In the genomic region with DNA sequence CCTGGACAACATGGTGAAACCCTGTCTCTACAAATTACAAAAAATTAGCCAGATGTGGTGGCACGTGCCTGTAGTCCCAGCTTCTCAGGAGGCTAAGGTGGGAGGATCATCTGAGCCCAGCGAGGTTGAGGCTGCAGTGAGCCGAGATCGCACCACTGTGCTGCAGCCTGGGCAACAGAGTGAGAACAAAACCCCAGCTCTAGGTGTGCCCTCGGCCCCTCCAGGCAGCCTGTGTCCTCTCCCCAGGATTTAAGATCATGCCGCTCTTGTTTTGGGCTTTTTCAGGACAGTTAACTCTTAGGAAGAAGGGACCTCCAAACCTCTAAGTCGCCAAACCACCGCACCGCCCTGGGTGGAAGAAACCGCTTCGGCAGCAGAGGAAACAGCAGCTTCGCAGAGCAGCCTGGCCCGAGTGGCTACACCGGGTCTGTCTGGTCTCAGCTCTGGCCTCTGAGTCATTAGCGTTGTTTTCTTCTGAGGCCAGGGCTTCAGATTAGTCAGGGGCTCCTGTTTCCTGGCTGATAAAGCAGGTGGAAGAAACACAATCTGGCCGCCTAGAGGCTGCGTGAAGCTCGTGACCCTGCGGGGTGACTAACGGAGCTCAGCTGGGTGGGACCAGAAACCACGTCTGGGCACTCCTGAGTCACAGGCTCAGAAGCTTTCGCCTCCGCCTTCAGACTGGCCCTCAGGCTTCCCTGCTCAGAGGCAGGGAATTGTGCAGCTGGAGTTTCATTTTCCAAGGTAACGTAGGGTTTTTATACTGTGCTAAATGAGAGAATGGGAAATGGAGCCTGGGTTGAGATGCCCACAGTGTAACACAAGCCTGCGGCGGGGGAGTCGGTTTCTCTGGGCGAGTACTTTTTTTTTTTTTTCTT, we compare ENCODE assay signal across 1 cellular context.
TF ChIP-seq lines count a peak whose summit lies in the region.

No MANE protein-coding gene starts in this region.

TF ChIP-seq in HepG2, 621 proteins besides CTCF, POLR2A, EP300 and RAD21 (continues in another document):
- TF ChIP-seq ARHGAP35 (CRISPR knock-in tag; IDR thresholded peaks at IDR 0.05; ENCODE audit: borderline replicate concordance) = no peak
- no peak for TF ChIP-seq ZNF136 (CRISPR knock-in tag; IDR thresholded peaks at IDR 0.05; ENCODE audit: low read depth)
- no peak for TF ChIP-seq HNRNPK (IDR thresholded peaks at IDR 0.05; ENCODE audit: low read depth, low read length, poor library complexity, severe bottlenecking)
- no peak for TF ChIP-seq HOXA7 (CRISPR knock-in tag; IDR thresholded peaks at IDR 0.05)
- TF ChIP-seq, protein P1, sequence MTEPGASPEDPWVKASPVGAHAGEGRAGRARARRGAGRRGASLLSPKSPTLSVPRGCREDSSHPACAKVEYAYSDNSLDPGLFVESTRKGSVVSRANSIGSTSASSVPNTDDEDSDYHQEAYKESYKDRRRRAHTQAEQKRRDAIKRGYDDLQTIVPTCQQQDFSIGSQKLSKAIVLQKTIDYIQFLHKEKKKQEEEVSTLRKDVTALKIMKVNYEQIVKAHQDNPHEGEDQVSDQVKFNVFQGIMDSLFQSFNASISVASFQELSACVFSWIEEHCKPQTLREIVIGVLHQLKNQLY (CRISPR knock-in tag; IDR thresholded peaks at IDR 0.05) = no peak
- TF ChIP-seq, protein P2, sequence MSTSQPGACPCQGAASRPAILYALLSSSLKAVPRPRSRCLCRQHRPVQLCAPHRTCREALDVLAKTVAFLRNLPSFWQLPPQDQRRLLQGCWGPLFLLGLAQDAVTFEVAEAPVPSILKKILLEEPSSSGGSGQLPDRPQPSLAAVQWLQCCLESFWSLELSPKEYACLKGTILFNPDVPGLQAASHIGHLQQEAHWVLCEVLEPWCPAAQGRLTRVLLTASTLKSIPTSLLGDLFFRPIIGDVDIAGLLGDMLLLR (CRISPR knock-in tag; IDR thresholded peaks at IDR 0.05) = no peak
- no peak for TF ChIP-seq ZNF775 (CRISPR knock-in tag; IDR thresholded peaks at IDR 0.05; ENCODE audit: borderline replicate concordance)
- TF ChIP-seq CENPT (CRISPR knock-in tag; IDR thresholded peaks at IDR 0.05; ENCODE audit: low read depth) = no peak
- TF ChIP-seq, protein P3, sequence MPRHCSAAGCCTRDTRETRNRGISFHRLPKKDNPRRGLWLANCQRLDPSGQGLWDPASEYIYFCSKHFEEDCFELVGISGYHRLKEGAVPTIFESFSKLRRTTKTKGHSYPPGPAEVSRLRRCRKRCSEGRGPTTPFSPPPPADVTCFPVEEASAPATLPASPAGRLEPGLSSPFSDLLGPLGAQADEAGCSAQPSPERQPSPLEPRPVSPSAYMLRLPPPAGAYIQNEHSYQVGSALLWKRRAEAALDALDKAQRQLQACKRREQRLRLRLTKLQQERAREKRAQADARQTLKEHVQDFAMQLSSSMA (CRISPR knock-in tag; IDR thresholded peaks at IDR 0.05) = no peak
- TF ChIP-seq, protein P4, sequence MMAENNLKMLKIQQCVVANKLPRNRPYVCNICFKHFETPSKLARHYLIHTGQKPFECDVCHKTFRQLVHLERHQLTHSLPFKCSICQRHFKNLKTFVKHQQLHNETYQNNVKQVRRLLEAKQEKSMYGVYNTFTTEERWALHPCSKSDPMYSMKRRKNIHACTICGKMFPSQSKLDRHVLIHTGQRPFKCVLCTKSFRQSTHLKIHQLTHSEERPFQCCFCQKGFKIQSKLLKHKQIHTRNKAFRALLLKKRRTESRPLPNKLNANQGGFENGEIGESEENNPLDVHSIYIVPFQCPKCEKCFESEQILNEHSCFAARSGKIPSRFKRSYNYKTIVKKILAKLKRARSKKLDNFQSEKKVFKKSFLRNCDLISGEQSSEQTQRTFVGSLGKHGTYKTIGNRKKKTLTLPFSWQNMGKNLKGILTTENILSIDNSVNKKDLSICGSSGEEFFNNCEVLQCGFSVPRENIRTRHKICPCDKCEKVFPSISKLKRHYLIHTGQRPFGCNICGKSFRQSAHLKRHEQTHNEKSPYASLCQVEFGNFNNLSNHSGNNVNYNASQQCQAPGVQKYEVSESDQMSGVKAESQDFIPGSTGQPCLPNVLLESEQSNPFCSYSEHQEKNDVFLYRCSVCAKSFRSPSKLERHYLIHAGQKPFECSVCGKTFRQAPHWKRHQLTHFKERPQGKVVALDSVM (CRISPR knock-in tag; IDR thresholded peaks at IDR 0.05) = peak; percentile 15; the same call in 1 of the 2 replicates
- no peak for TF ChIP-seq ZNF121 (CRISPR knock-in tag; IDR thresholded peaks at IDR 0.05)
- TF ChIP-seq DNMT3B (CRISPR knock-in tag; conservative IDR thresholded peaks at IDR 0.05) = no peak
- TF ChIP-seq, protein P5, sequence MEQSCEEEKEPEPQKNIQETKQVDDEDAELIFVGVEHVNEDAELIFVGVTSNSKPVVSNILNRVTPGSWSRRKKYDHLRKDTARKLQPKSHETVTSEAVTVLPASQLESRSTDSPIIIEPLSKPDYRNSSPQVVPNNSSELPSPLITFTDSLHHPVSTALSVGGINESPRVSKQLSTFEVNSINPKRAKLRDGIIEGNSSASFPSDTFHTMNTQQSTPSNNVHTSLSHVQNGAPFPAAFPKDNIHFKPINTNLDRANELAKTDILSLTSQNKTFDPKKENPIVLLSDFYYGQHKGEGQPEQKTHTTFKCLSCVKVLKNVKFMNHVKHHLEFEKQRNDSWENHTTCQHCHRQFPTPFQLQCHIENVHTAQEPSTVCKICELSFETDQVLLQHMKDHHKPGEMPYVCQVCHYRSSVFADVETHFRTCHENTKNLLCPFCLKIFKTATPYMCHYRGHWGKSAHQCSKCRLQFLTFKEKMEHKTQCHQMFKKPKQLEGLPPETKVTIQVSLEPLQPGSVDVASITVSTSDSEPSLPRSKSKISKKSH (CRISPR knock-in tag; IDR thresholded peaks at IDR 0.05; ENCODE audit: borderline replicate concordance) = no peak
- no peak for TF ChIP-seq ZNF616 (CRISPR knock-in tag; IDR thresholded peaks at IDR 0.05; ENCODE audit: low read depth)
- no peak for TF ChIP-seq ZNF552 (CRISPR knock-in tag; IDR thresholded peaks at IDR 0.05; ENCODE audit: borderline replicate concordance)
- no peak for TF ChIP-seq NFIC (IDR thresholded peaks at IDR 0.05; ENCODE audit: low read length)
- no peak for TF ChIP-seq ZNF383 (CRISPR knock-in tag; IDR thresholded peaks at IDR 0.05; ENCODE audit: borderline replicate concordance)
- TF ChIP-seq, protein P6, sequence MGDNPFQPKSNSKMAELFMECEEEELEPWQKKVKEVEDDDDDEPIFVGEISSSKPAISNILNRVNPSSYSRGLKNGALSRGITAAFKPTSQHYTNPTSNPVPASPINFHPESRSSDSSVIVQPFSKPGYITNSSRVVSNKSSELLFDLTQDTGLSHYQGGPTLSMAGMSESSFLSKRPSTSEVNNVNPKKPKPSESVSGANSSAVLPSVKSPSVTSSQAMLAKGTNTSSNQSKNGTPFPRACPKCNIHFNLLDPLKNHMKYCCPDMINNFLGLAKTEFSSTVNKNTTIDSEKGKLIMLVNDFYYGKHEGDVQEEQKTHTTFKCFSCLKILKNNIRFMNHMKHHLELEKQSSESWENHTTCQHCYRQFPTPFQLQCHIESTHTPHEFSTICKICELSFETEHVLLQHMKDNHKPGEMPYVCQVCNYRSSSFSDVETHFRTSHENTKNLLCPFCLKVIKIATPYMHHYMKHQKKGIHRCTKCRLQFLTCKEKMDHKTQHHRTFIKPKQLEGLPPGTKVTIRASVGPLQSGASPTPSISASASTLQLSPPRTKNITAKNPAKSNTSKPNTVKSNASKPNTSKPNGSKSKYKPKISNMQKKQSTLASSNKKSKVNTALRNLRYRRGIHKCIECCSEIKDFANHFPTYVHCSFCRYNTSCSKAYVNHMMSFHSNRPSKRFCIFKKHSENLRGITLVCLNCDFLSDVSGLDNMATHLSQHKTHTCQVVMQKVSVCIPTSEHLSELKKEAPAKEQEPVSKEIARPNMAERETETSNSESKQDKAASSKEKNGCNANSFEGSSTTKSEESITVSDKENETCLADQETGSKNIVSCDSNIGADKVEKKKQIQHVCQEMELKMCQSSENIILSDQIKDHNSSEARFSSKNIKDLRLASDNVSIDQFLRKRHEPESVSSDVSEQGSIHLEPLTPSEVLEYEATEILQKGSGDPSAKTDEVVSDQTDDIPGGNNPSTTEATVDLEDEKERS (CRISPR knock-in tag; IDR thresholded peaks at IDR 0.05) = no peak
- TF ChIP-seq, protein P7, sequence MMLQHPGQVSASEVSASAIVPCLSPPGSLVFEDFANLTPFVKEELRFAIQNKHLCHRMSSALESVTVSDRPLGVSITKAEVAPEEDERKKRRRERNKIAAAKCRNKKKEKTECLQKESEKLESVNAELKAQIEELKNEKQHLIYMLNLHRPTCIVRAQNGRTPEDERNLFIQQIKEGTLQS (CRISPR knock-in tag; IDR thresholded peaks at IDR 0.05) = no peak
- TF ChIP-seq, protein P8, sequence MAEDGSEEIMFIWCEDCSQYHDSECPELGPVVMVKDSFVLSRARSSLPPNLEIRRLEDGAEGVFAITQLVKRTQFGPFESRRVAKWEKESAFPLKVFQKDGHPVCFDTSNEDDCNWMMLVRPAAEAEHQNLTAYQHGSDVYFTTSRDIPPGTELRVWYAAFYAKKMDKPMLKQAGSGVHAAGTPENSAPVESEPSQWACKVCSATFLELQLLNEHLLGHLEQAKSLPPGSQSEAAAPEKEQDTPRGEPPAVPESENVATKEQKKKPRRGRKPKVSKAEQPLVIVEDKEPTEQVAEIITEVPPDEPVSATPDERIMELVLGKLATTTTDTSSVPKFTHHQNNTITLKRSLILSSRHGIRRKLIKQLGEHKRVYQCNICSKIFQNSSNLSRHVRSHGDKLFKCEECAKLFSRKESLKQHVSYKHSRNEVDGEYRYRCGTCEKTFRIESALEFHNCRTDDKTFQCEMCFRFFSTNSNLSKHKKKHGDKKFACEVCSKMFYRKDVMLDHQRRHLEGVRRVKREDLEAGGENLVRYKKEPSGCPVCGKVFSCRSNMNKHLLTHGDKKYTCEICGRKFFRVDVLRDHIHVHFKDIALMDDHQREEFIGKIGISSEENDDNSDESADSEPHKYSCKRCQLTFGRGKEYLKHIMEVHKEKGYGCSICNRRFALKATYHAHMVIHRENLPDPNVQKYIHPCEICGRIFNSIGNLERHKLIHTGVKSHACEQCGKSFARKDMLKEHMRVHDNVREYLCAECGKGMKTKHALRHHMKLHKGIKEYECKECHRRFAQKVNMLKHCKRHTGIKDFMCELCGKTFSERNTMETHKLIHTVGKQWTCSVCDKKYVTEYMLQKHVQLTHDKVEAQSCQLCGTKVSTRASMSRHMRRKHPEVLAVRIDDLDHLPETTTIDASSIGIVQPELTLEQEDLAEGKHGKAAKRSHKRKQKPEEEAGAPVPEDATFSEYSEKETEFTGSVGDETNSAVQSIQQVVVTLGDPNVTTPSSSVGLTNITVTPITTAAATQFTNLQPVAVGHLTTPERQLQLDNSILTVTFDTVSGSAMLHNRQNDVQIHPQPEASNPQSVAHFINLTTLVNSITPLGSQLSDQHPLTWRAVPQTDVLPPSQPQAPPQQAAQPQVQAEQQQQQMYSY (CRISPR knock-in tag; IDR thresholded peaks at IDR 0.05) = no peak
- TF ChIP-seq, protein P9, sequence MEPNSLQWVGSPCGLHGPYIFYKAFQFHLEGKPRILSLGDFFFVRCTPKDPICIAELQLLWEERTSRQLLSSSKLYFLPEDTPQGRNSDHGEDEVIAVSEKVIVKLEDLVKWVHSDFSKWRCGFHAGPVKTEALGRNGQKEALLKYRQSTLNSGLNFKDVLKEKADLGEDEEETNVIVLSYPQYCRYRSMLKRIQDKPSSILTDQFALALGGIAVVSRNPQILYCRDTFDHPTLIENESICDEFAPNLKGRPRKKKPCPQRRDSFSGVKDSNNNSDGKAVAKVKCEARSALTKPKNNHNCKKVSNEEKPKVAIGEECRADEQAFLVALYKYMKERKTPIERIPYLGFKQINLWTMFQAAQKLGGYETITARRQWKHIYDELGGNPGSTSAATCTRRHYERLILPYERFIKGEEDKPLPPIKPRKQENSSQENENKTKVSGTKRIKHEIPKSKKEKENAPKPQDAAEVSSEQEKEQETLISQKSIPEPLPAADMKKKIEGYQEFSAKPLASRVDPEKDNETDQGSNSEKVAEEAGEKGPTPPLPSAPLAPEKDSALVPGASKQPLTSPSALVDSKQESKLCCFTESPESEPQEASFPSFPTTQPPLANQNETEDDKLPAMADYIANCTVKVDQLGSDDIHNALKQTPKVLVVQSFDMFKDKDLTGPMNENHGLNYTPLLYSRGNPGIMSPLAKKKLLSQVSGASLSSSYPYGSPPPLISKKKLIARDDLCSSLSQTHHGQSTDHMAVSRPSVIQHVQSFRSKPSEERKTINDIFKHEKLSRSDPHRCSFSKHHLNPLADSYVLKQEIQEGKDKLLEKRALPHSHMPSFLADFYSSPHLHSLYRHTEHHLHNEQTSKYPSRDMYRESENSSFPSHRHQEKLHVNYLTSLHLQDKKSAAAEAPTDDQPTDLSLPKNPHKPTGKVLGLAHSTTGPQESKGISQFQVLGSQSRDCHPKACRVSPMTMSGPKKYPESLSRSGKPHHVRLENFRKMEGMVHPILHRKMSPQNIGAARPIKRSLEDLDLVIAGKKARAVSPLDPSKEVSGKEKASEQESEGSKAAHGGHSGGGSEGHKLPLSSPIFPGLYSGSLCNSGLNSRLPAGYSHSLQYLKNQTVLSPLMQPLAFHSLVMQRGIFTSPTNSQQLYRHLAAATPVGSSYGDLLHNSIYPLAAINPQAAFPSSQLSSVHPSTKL (CRISPR knock-in tag; IDR thresholded peaks at IDR 0.05) = 0 out of 2 replicates have a peak, but pooled peaks have one; percentile 13
- TF ChIP-seq ZNF549 (CRISPR knock-in tag; IDR thresholded peaks at IDR 0.05) = no peak
- no peak for TF ChIP-seq KAT2B (IDR thresholded peaks at IDR 0.05; ENCODE audit: borderline replicate concordance, low read depth, low read length)
- no peak for TF ChIP-seq CBFB (CRISPR knock-in tag; IDR thresholded peaks at IDR 0.05)
- TF ChIP-seq, protein P10, sequence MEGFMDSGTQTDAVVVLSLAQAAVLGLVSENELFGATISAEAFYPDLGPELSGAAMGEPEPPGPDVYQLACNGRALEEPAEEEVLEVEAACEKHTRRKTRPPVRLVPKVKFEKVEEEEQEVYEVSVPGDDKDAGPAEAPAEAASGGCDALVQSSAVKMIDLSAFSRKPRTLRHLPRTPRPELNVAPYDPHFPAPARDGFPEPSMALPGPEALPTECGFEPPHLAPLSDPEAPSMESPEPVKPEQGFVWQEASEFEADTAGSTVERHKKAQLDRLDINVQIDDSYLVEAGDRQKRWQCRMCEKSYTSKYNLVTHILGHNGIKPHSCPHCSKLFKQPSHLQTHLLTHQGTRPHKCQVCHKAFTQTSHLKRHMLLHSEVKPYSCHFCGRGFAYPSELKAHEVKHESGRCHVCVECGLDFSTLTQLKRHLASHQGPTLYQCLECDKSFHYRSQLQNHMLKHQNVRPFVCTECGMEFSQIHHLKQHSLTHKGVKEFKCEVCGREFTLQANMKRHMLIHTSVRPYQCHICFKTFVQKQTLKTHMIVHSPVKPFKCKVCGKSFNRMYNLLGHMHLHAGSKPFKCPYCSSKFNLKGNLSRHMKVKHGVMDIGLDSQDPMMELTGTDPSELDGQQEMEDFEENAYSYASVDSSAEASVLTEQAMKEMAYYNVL (CRISPR knock-in tag; IDR thresholded peaks at IDR 0.05; ENCODE audit: borderline replicate concordance) = no peak
